Comparison of ENCODE assay signal across 8 cellular contexts in the genomic region with DNA sequence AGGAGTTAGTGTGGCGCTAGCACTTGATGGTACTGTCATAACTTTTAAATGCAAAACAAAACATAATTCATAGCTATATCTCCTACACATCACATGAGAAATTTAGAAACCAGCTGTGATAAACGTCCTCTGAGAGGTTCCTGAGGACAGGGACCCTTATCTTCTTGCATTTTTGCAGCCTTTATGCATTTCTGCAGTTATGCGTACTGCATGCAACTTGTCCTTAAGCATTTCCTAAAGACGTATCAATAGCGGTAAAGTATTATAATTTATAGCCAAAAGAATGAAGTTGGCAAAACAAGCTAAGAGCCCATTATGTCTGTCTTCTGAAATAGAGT. TPM values are rescaled to one million over a fixed set of nuclear protein-coding genes. Genes with fewer than 3 reads are reported as not detected.
A peak's percentile ranks its signal among the peaks of the same experiment; 100 is the strongest.
DNase-seq lines count a peak whose midpoint lies in the region; ATAC-seq and TF ChIP-seq lines count a peak whose summit lies in the region.

No MANE protein-coding gene starts in this region.

- CTCF ChIA-PET in activated B cell treated with CpG ODN at 0.5 μM for 24 hours (lab: Charles Lee): interaction anchor here (0.8 kb wide), 1 partner anchor 70 kb away, joined by 3 read pairs; no protein-coding TSS in a partner anchor

- peaks cover 34% of the 10 kb centered on the region for H4K20me1 ChIP-seq in GM23338 (replicated peaks; ENCODE audit: insufficient read depth)

- H3K4me3 ChIP-seq in GM23338 (peak overlapping the region; percentile 85), foreskin fibroblast (ENCODE audit: low read depth in 1 of 2, low read length in 2 of 2) (peak overlapping the region; percentile 89 to 96), skin epidermis (peak overlapping the region; percentile 76 to 93 (median 87))

- H3K36me3 Mint-ChIP-seq in GM23338 (ENCODE audit: low read depth) (peaks cover under 1% of the 10 kb centered on the region), activated B cell treated with CpG ODN at 0.5 μM for 24 hours (ENCODE audit: low read depth) (peaks cover 2% of the 10 kb centered on the region)

- H2AFZ ChIP-seq in GM23338: no peak overlapping the region

- H3K9me3 Mint-ChIP-seq in GM23338: 0 out of 3 replicates have a peak, but pooled peaks cover 3% of the 10 kb centered on the region
- H3K9me3 Mint-ChIP-seq in activated B cell treated with CpG ODN at 0.5 μM for 24 hours: no peaks in the 10 kb centered on the region

- ATAC-seq in GM23338 (no peak), activated B cell treated with CpG ODN at 0.5 μM for 24 hours (ENCODE audit: low read depth) (no peak)

- in situ Hi-C loops in G401 (cut with HindIII; ENCODE audit: low sequenced_read_pairs): no loop called here

- no peaks in the 10 kb centered on the region for H3K36me3 ChIP-seq in GM23338 (ENCODE audit: insufficient read depth)

- H3K4me1 Mint-ChIP-seq in GM23338: peaks cover 21% of the 10 kb centered on the region
- peaks cover 17% of the 10 kb centered on the region for H3K4me1 Mint-ChIP-seq in activated B cell treated with CpG ODN at 0.5 μM for 24 hours

- H3K27me3 Mint-ChIP-seq in GM23338 (ENCODE audit: insufficient read depth, low read depth, poor library complexity) (peaks cover 4% of the 10 kb centered on the region), activated B cell treated with CpG ODN at 0.5 μM for 24 hours (peaks cover 5% of the 10 kb centered on the region)

- H3K79me2 ChIP-seq in GM23338 (replicated peaks; ENCODE audit: insufficient read depth): peaks cover 64% of the 10 kb centered on the region

- POLR2A ChIA-PET in activated B cell treated with CpG ODN at 0.5 μM for 24 hours (lab: Charles Lee): interaction anchor here (1.7 to 3.6 kb wide), 2 partner anchors 62 to 69 kb away, joined by 8 to 67 read pairs; a partner anchor contains a TSS

- no peaks in the 10 kb centered on the region for H3F3A ChIP-seq in GM23338 (replicated peaks; ENCODE audit: low read depth)

- H3K27ac Mint-ChIP-seq in GM23338: no peak overlapping the region
- peak overlapping the region; percentile 71 for H3K27ac Mint-ChIP-seq in activated B cell treated with CpG ODN at 0.5 μM for 24 hours

- peak overlapping the region; percentile 85 for H3K4me3 Mint-ChIP-seq in GM23338
- H3K4me3 Mint-ChIP-seq in activated B cell treated with CpG ODN at 0.5 μM for 24 hours: peak overlapping the region; percentile 82

- no peak overlapping the region for H3K27ac ChIP-seq in GM23338 (ENCODE audit: low read depth)
- H3K27ac ChIP-seq in skin epidermis: peak overlapping the region in 18 of 21 experiments; percentile 1 to 97 (median 93)

- peak overlapping the region; percentile 83 for H3K4me2 ChIP-seq in GM23338

- intact Hi-C loops in activated B cell treated with CpG ODN at 0.5 μM for 24 hours (cut with micrococcal nuclease): no loop called here

- no peak for DNase-seq in GM23338 (ENCODE audit: low spot score)
- DNase-seq in activated B cell treated with CpG ODN at 0.5 μM for 24 hours: no peak
- DNase-seq in foreskin fibroblast: no peak
- DNase-seq in T-helper 9 cell: no peak
- DNase-seq in UCSD-AML1 (lab: John Stamatoyannopoulos, UW; ENCODE audit: unreplicated experiment): no peak
- no peak for DNase-seq in AG08395 (ENCODE audit: low spot score)
- DNase-seq in G401 (ENCODE audit: low spot score): no peak

- peaks cover 9% of the 10 kb centered on the region for H3K4me1 ChIP-seq in GM23338 (ENCODE audit: insufficient read depth)

- peaks cover 7% of the 10 kb centered on the region for H3K9me2 ChIP-seq in GM23338 (ENCODE audit: insufficient read depth)

- no peaks in the 10 kb centered on the region for H3K27me3 ChIP-seq in GM23338 (ENCODE audit: insufficient read depth)

- TF ChIP-seq CTCF in GM23338 (conservative IDR thresholded peaks at IDR 0.05; ENCODE audit: low read depth in 2 of 2) (no peak), activated B cell treated with CpG ODN at 0.5 μM for 24 hours (IDR thresholded peaks at IDR 0.05) (no peak), foreskin fibroblast (IDR thresholded peaks at IDR 0.05; ENCODE audit: low read depth, low read length) (no peak)

TF ChIP-seq in GM23338, 12 proteins besides CTCF, POLR2A, EP300 and RAD21:
- TF ChIP-seq, protein P1, sequence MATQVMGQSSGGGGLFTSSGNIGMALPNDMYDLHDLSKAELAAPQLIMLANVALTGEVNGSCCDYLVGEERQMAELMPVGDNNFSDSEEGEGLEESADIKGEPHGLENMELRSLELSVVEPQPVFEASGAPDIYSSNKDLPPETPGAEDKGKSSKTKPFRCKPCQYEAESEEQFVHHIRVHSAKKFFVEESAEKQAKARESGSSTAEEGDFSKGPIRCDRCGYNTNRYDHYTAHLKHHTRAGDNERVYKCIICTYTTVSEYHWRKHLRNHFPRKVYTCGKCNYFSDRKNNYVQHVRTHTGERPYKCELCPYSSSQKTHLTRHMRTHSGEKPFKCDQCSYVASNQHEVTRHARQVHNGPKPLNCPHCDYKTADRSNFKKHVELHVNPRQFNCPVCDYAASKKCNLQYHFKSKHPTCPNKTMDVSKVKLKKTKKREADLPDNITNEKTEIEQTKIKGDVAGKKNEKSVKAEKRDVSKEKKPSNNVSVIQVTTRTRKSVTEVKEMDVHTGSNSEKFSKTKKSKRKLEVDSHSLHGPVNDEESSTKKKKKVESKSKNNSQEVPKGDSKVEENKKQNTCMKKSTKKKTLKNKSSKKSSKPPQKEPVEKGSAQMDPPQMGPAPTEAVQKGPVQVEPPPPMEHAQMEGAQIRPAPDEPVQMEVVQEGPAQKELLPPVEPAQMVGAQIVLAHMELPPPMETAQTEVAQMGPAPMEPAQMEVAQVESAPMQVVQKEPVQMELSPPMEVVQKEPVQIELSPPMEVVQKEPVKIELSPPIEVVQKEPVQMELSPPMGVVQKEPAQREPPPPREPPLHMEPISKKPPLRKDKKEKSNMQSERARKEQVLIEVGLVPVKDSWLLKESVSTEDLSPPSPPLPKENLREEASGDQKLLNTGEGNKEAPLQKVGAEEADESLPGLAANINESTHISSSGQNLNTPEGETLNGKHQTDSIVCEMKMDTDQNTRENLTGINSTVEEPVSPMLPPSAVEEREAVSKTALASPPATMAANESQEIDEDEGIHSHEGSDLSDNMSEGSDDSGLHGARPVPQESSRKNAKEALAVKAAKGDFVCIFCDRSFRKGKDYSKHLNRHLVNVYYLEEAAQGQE (IDR thresholded peaks at IDR 0.05; ENCODE audit: unreplicated experiment): no peak
- TF ChIP-seq ZNF114 (CRISPR knock-in tag; IDR thresholded peaks at IDR 0.05) (no peak), JUNB (IDR thresholded peaks at IDR 0.05; ENCODE audit: unreplicated experiment) (no peak)
TF ChIP-seq in GM23338: peak in this region for 0.

RNA-seq across cellular contexts. Expression of a gene that starts 1.7 kb away (rescaled TPM):
- total RNA-seq in GM23338 (2014; rRNA removed; shearing (Covaris generic)): 12.9 and 18.1 TPM in 2 replicates
- polyA plus RNA-seq in GM23338 (2016; fragmentation: Nextera tagmentation; extraction: Ambion mirVana): 7.3 and 8.1 TPM in 2 replicates
- 5.3 and 7.8 TPM in 2 replicates for total RNA-seq in activated B cell treated with CpG ODN at 0.5 μM for 24 hours
- total RNA-seq in G401 (2014; rRNA removed; shearing (Covaris generic)): 3.7 and 5.0 TPM in 2 replicates

RNA-seq across cellular contexts. Expression of a gene that starts 19.9 kb away (rescaled TPM):
- not detected in 2 replicates for total RNA-seq in GM23338 (2014; rRNA removed; shearing (Covaris generic))
- not detected in 2 replicates for polyA plus RNA-seq in GM23338 (2016; fragmentation: Nextera tagmentation; extraction: Ambion mirVana)
- total RNA-seq in activated B cell treated with CpG ODN at 0.5 μM for 24 hours: not detected in 2 replicates
- total RNA-seq in G401 (2014; rRNA removed; shearing (Covaris generic)): not detected in 2 replicates

RNA-seq across cellular contexts. Expression of a gene that starts 33.0 kb away (rescaled TPM):
- not detected in 2 replicates for total RNA-seq in GM23338 (2014; rRNA removed; shearing (Covaris generic))
- polyA plus RNA-seq in GM23338 (2016; fragmentation: Nextera tagmentation; extraction: Ambion mirVana): 0.73 TPM in 1 of 2 replicates, not detected in the other
- not detected in 2 replicates for total RNA-seq in activated B cell treated with CpG ODN at 0.5 μM for 24 hours
- total RNA-seq in G401 (2014; rRNA removed; shearing (Covaris generic)): not detected in 2 replicates

RNA-seq across cellular contexts. Expression of a gene that starts 57.6 kb away (rescaled TPM):
- 15.7 and 17.3 TPM in 2 replicates for total RNA-seq in GM23338 (2014; rRNA removed; shearing (Covaris generic))
- polyA plus RNA-seq in GM23338 (2016; fragmentation: Nextera tagmentation; extraction: Ambion mirVana): 3.7 and 4.2 TPM in 2 replicates
- total RNA-seq in activated B cell treated with CpG ODN at 0.5 μM for 24 hours: 13.3 and 13.5 TPM in 2 replicates
- 9.0 and 24.1 TPM in 2 replicates for total RNA-seq in G401 (2014; rRNA removed; shearing (Covaris generic))
